10 cellular contexts compared by ENCODE assay signal in the genomic region with DNA sequence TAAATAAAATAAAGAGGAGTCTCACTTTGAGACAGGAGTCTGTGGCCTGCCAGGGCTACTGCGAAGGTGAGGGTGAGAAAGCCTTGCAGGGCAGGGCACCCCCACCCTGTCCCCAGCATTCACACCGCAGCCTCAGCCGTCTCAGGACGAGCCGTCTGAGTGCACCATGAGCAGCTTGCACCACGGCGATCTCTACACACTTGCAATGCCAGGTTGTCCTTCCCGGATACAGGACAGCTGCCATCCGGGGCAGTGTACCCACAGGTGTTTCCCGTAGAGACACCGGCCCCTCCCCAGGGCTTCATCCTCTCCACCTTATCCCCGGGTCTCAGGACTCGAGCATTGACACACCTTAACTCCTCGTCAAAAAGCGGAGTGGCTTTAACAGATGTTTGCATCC. TPM values are rescaled to one million over a fixed set of nuclear protein-coding genes. Genes with fewer than 3 reads are reported as not detected.
"Had no signal": no experiment of that assay in that cellular context is flagged by ENCODE, and none has a peak within 500 bp of the region (broad histone marks: within the 10 kb centered on the region; RNA-seq: fewer than 3 reads in every experiment).

No MANE protein-coding gene starts in this region.

- H3K9me3 ChIP-seq: HAP-1 had no signal

- DNase-seq: GM23248, GOT3, H7, HFFc6 had no signal

- H3K4me3 ChIP-seq: GM23248, HAP-1 had no signal

- H3K27ac Mint-ChIP-seq: HFFc6, IgD-negative memory B cell had no signal

- H3K4me1 Mint-ChIP-seq: IgD-negative memory B cell had no signal

- H3K27ac ChIP-seq: GM23248, HL-60 had no signal

- H3K27me3 Mint-ChIP-seq: IgD-negative memory B cell had no signal

- H3K4me3 Mint-ChIP-seq: HFFc6, IgD-negative memory B cell had no signal

- ATAC-seq: HCT116, HepG2 had no signal

- H3K36me3 ChIP-seq: HAP-1 had no signal

- H3K9me3 Mint-ChIP-seq: HFFc6 had no signal

- H3K4me1 ChIP-seq: HAP-1 had no signal

RNA-seq across cellular contexts. Expression of a gene that starts 43.3 kb away (rescaled TPM):
- total RNA-seq: H4, HepG2 had no signal
- polyA plus RNA-seq: HepG2, IgD-negative memory B cell had no signal
